In the genomic region with DNA sequence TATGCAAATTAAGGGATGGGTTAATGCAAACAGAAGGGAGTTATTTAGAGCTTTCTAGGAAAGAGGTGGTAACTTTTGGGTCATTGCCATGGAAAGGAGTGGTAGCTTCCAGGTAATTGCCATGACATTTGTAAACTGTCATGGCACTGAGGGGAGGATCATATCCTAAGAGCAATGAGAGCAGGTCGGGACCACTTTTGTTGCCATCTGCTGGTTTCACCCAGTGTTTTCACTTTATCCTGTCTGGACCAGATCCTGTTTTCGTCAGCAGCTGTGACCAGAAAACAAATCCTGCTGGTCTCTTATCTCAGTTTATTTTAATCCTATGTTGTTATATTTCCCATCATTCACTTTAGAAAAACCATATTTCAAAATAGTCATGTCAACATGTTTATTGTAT, we compare ENCODE assay signal across 16 cellular contexts. TPM values are rescaled to one million over a fixed set of nuclear protein-coding genes. Genes with fewer than 3 reads are reported as not detected.
DNase-seq lines count a peak whose midpoint lies in the region; ATAC-seq and TF ChIP-seq lines count a peak whose summit lies in the region.
"Had no signal": no experiment of that assay in that cellular context is flagged by ENCODE, and none has a peak within 500 bp of the region (broad histone marks: within the 10 kb centered on the region; RNA-seq: fewer than 3 reads in every experiment).

No MANE protein-coding gene starts in this region.

- H3K4me3 Mint-ChIP-seq in activated T-cell treated with anti-CD3 and anti-CD28 coated beads, Interleukin-2, amount 50 U/mL, for 4 hours: no peak overlapping the region
- H3K4me3 Mint-ChIP-seq: CD4-positive, CD25-positive, alpha-beta regulatory T cell; stimulated activated naive B cell treated with anti-CD40 and anti-IgM and Interleukin-4, amounts not matched to agents 10 μg/mL and 1 μg/mL and 100 μg/mL, for 72 hours had no signal

- peak; percentile 38 for ATAC-seq in foreskin keratinocyte
- ATAC-seq in GM21360 (IDR thresholded peaks at IDR 0.05; ENCODE audit: unreplicated experiment): no peak
- no peak for ATAC-seq in activated T-cell treated with anti-CD3 and anti-CD28 coated beads, Interleukin-2, amount 50 U/mL, for 4 hours
- ATAC-seq in GM18907 (IDR thresholded peaks at IDR 0.05; ENCODE audit: unreplicated experiment): no peak
- ATAC-seq: stimulated activated naive B cell treated with anti-CD40 and anti-IgM and Interleukin-4, amounts not matched to agents 10 μg/mL and 1 μg/mL and 100 μg/mL, for 72 hours had no signal

- H3K27ac ChIP-seq in foreskin keratinocyte: no peak overlapping the region
- H3K27ac ChIP-seq: SK-N-MC, uterus had no signal

- peaks cover 4% of the 10 kb centered on the region for H3K27me3 ChIP-seq in foreskin keratinocyte
- H3K27me3 ChIP-seq: uterus had no signal

- H3K27me3 Mint-ChIP-seq in activated T-cell treated with anti-CD3 and anti-CD28 coated beads, Interleukin-2, amount 50 U/mL, for 4 hours (ENCODE audit: low read depth): peaks cover 25% of the 10 kb centered on the region

- H3K4me1 Mint-ChIP-seq in activated T-cell treated with anti-CD3 and anti-CD28 coated beads, Interleukin-2, amount 50 U/mL, for 4 hours (ENCODE audit: low read depth): no peaks in the 10 kb centered on the region
- H3K4me1 Mint-ChIP-seq: CD4-positive, CD25-positive, alpha-beta regulatory T cell; stimulated activated naive B cell treated with anti-CD40 and anti-IgM and Interleukin-4, amounts not matched to agents 10 μg/mL and 1 μg/mL and 100 μg/mL, for 72 hours had no signal

- H3K36me3 Mint-ChIP-seq in activated T-cell treated with anti-CD3 and anti-CD28 coated beads, Interleukin-2, amount 50 U/mL, for 4 hours (ENCODE audit: insufficient read depth): no peaks in the 10 kb centered on the region
- H3K36me3 Mint-ChIP-seq: CD4-positive, CD25-positive, alpha-beta regulatory T cell; stimulated activated naive B cell treated with anti-CD40 and anti-IgM and Interleukin-4, amounts not matched to agents 10 μg/mL and 1 μg/mL and 100 μg/mL, for 72 hours had no signal

- no peaks in the 10 kb centered on the region for H3K4me1 ChIP-seq in foreskin keratinocyte
- H3K4me1 ChIP-seq: uterus had no signal

- DNase-seq in M059J (ENCODE audit: low read depth): peak; percentile 11
- peak; percentile 17 for DNase-seq in RPMI7951 (ENCODE audit: low read depth)
- DNase-seq in foreskin keratinocyte: no peak
- no peak for DNase-seq in activated T-cell treated with anti-CD3 and anti-CD28 coated beads, Interleukin-2, amount 50 U/mL, for 4 hours
- DNase-seq: activated gamma-delta T cell treated with Interleukin-2 at 50 U/mL for 16 hours; foreskin melanocyte; MV-4-11; NCI-H2227 treated with DMSO at 0.1 percent for 48 hours; stimulated activated naive B cell treated with anti-CD40 and anti-IgM and Interleukin-4, amounts not matched to agents 10 μg/mL and 1 μg/mL and 100 μg/mL, for 72 hours; uterus had no signal

- no peaks in the 10 kb centered on the region for H3K9me3 Mint-ChIP-seq in activated T-cell treated with anti-CD3 and anti-CD28 coated beads, Interleukin-2, amount 50 U/mL, for 4 hours
- H3K9me3 Mint-ChIP-seq: stimulated activated naive B cell treated with anti-CD40 and anti-IgM and Interleukin-4, amounts not matched to agents 10 μg/mL and 1 μg/mL and 100 μg/mL, for 72 hours had no signal

- TF ChIP-seq CTCF in GM12872 (IDR thresholded peaks at IDR 0.05; ENCODE audit: insufficient read depth, low read depth, low read length): 0 out of 3 replicates have a peak, but pooled peaks have one; percentile 25
- peak; percentile 23 for TF ChIP-seq CTCF in foreskin keratinocyte (conservative IDR thresholded peaks at IDR 0.05)

RNA-seq across cellular contexts. Expression of a gene that starts 0.9 kb away (rescaled TPM):
- not detected in 2 replicates for total RNA-seq in M059J (2014; rRNA removed; shearing (Covaris generic))
- 0.12 TPM in 1 of 2 replicates, not detected in the other for total RNA-seq in RPMI7951 (2014; rRNA removed; shearing (Covaris generic))
- total RNA-seq in foreskin keratinocyte: 0.14 TPM in 2 replicates
- 0.06 TPM in 2 replicates for polyA plus RNA-seq in foreskin keratinocyte
- total RNA-seq in activated T-cell treated with anti-CD3 and anti-CD28 coated beads, Interleukin-2, amount 50 U/mL, for 4 hours: not detected
- total RNA-seq: activated CD8-positive, alpha-beta memory T cell treated with anti-CD3 and anti-CD28 coated beads for 36 hours; CD4-positive, CD25-positive, alpha-beta regulatory T cell had no signal
- polyA plus RNA-seq: CD4-positive, CD25-positive, alpha-beta regulatory T cell had no signal

RNA-seq across cellular contexts. Expression of a gene that starts 8.8 kb away (rescaled TPM):
- 19.8 and 26.7 TPM in 2 replicates for total RNA-seq in M059J (2014; rRNA removed; shearing (Covaris generic))
- 52.2 and 52.9 TPM in 2 replicates for total RNA-seq in RPMI7951 (2014; rRNA removed; shearing (Covaris generic))
- 24.6 and 28.9 TPM in 2 replicates for total RNA-seq in foreskin keratinocyte
- polyA plus RNA-seq in foreskin keratinocyte: 9.4 and 10.3 TPM in 2 replicates
- 10 to 100 TPM; 47.7 to 62.0 (median 54.7) TPM for total RNA-seq in activated T-cell treated with anti-CD3 and anti-CD28 coated beads, Interleukin-2, amount 50 U/mL, for 4 hours

Comparison
In these comparisons a context has a peak if more than half of its experiments do, and no peak if none do; other contexts are left out.
1. DNase-seq: peak in M059J (single experiment) and RPMI7951 (single experiment); none in foreskin keratinocyte (0 of 2) and activated T-cell treated with anti-CD3 and anti-CD28 coated beads, Interleukin-2, amount 50 U/mL, for 4 hours (single experiment).